In the genomic region with DNA sequence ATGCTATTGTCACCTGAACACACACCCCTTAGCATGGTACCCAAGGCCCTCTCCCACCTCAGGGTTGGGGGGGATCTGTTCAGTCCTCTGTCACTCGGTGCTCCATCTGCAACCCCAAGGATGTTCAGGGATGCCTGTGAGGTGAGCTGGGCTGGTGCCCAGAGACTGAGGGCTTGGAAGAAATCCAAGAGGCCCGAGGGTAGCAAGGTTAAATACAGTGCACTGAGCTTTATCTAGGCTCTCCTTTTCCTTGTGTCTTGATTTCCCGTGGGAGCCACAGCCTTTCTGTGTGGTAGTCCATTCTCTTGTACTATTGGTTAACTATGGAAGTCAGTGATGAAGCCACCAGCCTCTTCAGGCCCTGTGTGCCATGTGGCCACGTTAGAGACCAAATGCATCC, we compare ENCODE assay signal across 21 cellular contexts. TPM values are rescaled to one million over a fixed set of nuclear protein-coding genes. Genes with fewer than 3 reads are reported as not detected.
DNase-seq lines count a peak whose midpoint lies in the region; ATAC-seq, FAIRE-seq and TF ChIP-seq lines count a peak whose summit lies in the region.
"Had no signal": no experiment of that assay in that cellular context is flagged by ENCODE, and none has a peak within 500 bp of the region (broad histone marks: within the 10 kb centered on the region; RNA-seq: fewer than 3 reads in every experiment).

No MANE protein-coding gene starts in this region.

- H3K9ac ChIP-seq in PC-3 (ENCODE audit: low read length), result no peak overlapping the region
- no peak overlapping the region for H3K9ac ChIP-seq in H1 (replicated peaks in 1 of 4; ENCODE audit: extremely low read depth in 1 of 4, low read depth in 3 of 4, low read length in 3 of 4)
- no peak overlapping the region for H3K9ac ChIP-seq in SK-N-SH

- no peak overlapping the region for H2BK5ac ChIP-seq in H1 (ENCODE audit: low read depth, low read length)

- H2BK15ac ChIP-seq in H1 (ENCODE audit: low read length), result no peak overlapping the region

- no peak overlapping the region for H3K14ac ChIP-seq in H1 (ENCODE audit: insufficient read length)

- no peak overlapping the region for H2AK5ac ChIP-seq in H1 (ENCODE audit: low read depth, low read length)

- H3K23ac ChIP-seq in H1 (ENCODE audit: insufficient read length), result no peak overlapping the region

- H3K9me3 ChIP-seq in left ventricle myocardium inferior (replicated peaks) (no peaks in the 10 kb centered on the region), PC-3 (ENCODE audit: low read length) (no peaks in the 10 kb centered on the region), H1 (ENCODE audit: insufficient read depth in 2 of 2, low read depth in 1 of 2, low read length in 1 of 2) (no peaks in the 10 kb centered on the region), SK-N-SH (no peaks in the 10 kb centered on the region)
- H3K9me3 ChIP-seq: SJCRH30 had no signal

- no peak for TF ChIP-seq RAD21 in H1 (IDR thresholded peaks at IDR 0.05 in 1 of 2, conservative IDR thresholded peaks at IDR 0.05 in 1 of 2; ENCODE audit: low read depth in 2 of 2, low read length in 2 of 2)
- no peak for TF ChIP-seq RAD21 in SK-N-SH (IDR thresholded peaks at IDR 0.05; ENCODE audit: low read length)

- H3K79me2 ChIP-seq in PC-3 (ENCODE audit: low read length), result no peaks in the 10 kb centered on the region
- H3K79me2 ChIP-seq in H1 (ENCODE audit: control insufficient read depth in 1 of 2, insufficient read depth in 2 of 2, low read length in 2 of 2), result no peaks in the 10 kb centered on the region
- H3K79me2 ChIP-seq in SK-N-SH (ENCODE audit: insufficient read depth), result no peaks in the 10 kb centered on the region

- TF ChIP-seq CTCF in left ventricle myocardium inferior (IDR thresholded peaks at IDR 0.05; ENCODE audit: borderline replicate concordance) (no peak), PC-3 (conservative IDR thresholded peaks at IDR 0.05; ENCODE audit: low read depth, low read length) (no peak), H1 (IDR thresholded peaks at IDR 0.05; ENCODE audit: control extremely low read depth in 1 of 3, insufficient read depth in 1 of 3, low read depth in 1 of 3, low read length in 3 of 3) (no peak), SK-N-SH (IDR thresholded peaks at IDR 0.05) (no peak)

- H3K27ac ChIP-seq in left ventricle myocardium inferior (replicated peaks) (no peak overlapping the region), PC-3 (ENCODE audit: low read length) (no peak overlapping the region), H1 (ENCODE audit: low read depth, low read length) (no peak overlapping the region), SK-N-SH (ENCODE audit: low read depth in 2 of 2, low read length in 1 of 2) (no peak overlapping the region)
- H3K27ac ChIP-seq: SJCRH30 had no signal

- POLR2A ChIA-PET in PC-3 (lab: Charles Lee; ENCODE audit: unreplicated experiment) (no interaction called here), H1 (lab: Charles Lee; ENCODE audit: partially characterized antibody) (no interaction called here), SK-N-SH (lab: Yijun Ruan, JAX) (no interaction called here)

- peak; percentile 18 for ATAC-seq in Right ventricle myocardium superior (ENCODE audit: poor library complexity)
- no peak for ATAC-seq in PC-3
- ATAC-seq: Panc1 had no signal

- H3K4me2 ChIP-seq in PC-3 (ENCODE audit: low read length) (no peak overlapping the region), H1 (ENCODE audit: insufficient read depth in 1 of 2, low read depth in 2 of 2, low read length in 2 of 2) (no peak overlapping the region), SK-N-SH (no peak overlapping the region)

- H2AFZ ChIP-seq in PC-3 (ENCODE audit: low read length), result no peak overlapping the region
- no peak overlapping the region for H2AFZ ChIP-seq in H1 (ENCODE audit: low read length)
- H2AFZ ChIP-seq in SK-N-SH (ENCODE audit: low read depth), result no peak overlapping the region

- H4K5ac ChIP-seq in H1 (ENCODE audit: insufficient read length, low read depth, low read length), result no peak overlapping the region

- CTCF ChIA-PET in PC-3 (lab: Charles Lee) (no interaction called here), H1 (lab: Charles Lee; ENCODE audit: partially characterized antibody) (interaction anchor here (0.5 to 4.5 kb wide), 8 partner anchors 8 to 392 kb away, joined by 3 to 23 read pairs (median 4); no protein-coding TSS in a partner anchor), SK-N-SH (lab: Yijun Ruan, JAX) (interaction anchor here (1.2 kb wide), 1 partner anchor 12 kb away, joined by 4 read pairs; no protein-coding TSS in a partner anchor)

- no peak overlapping the region for H4K8ac ChIP-seq in H1 (ENCODE audit: extremely low read depth, insufficient read depth, low read length)

- H3K4me3 ChIP-seq in left ventricle myocardium inferior, result no peak overlapping the region
- no peak overlapping the region for H3K4me3 ChIP-seq in PC-3 (ENCODE audit: low read length)
- no peak overlapping the region for H3K4me3 ChIP-seq in H1 (ENCODE audit: extremely low read depth in 1 of 4, insufficient read depth in 2 of 4, low read depth in 3 of 4, low read length in 4 of 4)
- H3K4me3 ChIP-seq in SK-N-SH (ENCODE audit: low read depth in 2 of 2, low read length in 1 of 2), result no peak overlapping the region
- H3K4me3 ChIP-seq: SJCRH30 had no signal

- no peak overlapping the region for H2BK120ac ChIP-seq in H1 (replicated peaks; ENCODE audit: low read depth, low read length)

- DNase-seq in Right ventricle myocardium superior (no peak), left ventricle myocardium inferior (no peak), PC-3 (peak; percentile 21), H1 (ENCODE audit: low read depth in 1 of 2, low spot score in 2 of 2) (no peak), CD1c-positive myeloid dendritic cell (ENCODE audit: extremely low spot score) (no peak), NCI-H1436 treated with DMSO at 0.1 percent for 48 hours (lab: John Stamatoyannopoulos, UW) (no peak), SK-N-SH (no peak)
- DNase-seq: CD4-positive, alpha-beta T cell; H7; KBM-7; NCI-H1048; NCI-H1417 treated with DMSO at 0.1 percent for 48 hours; NCI-H187 treated with DMSO at 0.1 percent for 48 hours; NCI-H510A treated with DMSO at 0.1 percent for 48 hours; NCI-H748 treated with DMSO at 0.1 percent for 48 hours; NK-92 treated with Interleukin-12 subunit alpha and Interleukin-12 subunit beta, amount 100 ng/mL, for 24 hours; T-helper 2 cell had no signal

- H3K27me3 ChIP-seq in left ventricle myocardium inferior (ENCODE audit: low read depth) (peaks cover 19% of the 10 kb centered on the region), PC-3 (ENCODE audit: low read length) (no peaks in the 10 kb centered on the region), H1 (replicated peaks in 1 of 4; ENCODE audit: control insufficient read depth in 3 of 4, extremely low read depth in 1 of 4, insufficient read depth in 3 of 4, low read length in 3 of 4) (no peaks in the 10 kb centered on the region), SK-N-SH (ENCODE audit: insufficient read depth) (no peaks in the 10 kb centered on the region)
- H3K27me3 ChIP-seq: SJCRH30 had no signal

- no peak overlapping the region for H3K18ac ChIP-seq in H1 (ENCODE audit: extremely low read depth, low read length)

- no peaks in the 10 kb centered on the region for H3K23me2 ChIP-seq in H1 (ENCODE audit: low read depth, low read length)

- BruUV-seq in PC-3 (replicated peaks; lab: Mats Ljungman, UMichigan), result no TSS peak

- intact Hi-C loops in Right ventricle myocardium superior (cut with DNase I), result no loop called here
- intact Hi-C loops in left ventricle myocardium inferior (cut with micrococcal nuclease), result no loop called here
- intact Hi-C loops in PC-3 (cut with micrococcal nuclease), result no loop called here

- no peaks in the 10 kb centered on the region for H3K79me1 ChIP-seq in H1 (ENCODE audit: low read depth, low read length)

- no peak for TF ChIP-seq POLR2A in H1 (IDR thresholded peaks at IDR 0.05; ENCODE audit: control extremely low read depth in 1 of 2, low read depth in 2 of 2, low read length in 2 of 2)

- H3K9me2 ChIP-seq in PC-3 (replicated peaks; ENCODE audit: low read length) (no peaks in the 10 kb centered on the region), SK-N-SH (no peaks in the 10 kb centered on the region)

- H3K4ac ChIP-seq in H1 (replicated peaks; ENCODE audit: insufficient read length, low read depth, low read length), result no peak overlapping the region

- no peak overlapping the region for H4K91ac ChIP-seq in H1 (replicated peaks; ENCODE audit: insufficient read length, low read length)

- H2BK12ac ChIP-seq in H1 (ENCODE audit: low read depth, low read length), result peak overlapping the region; percentile 43; the same call in 1 of the 2 replicates

- 93% methylated on average over 4 of the region's 4 CpGs; no CpG with 5 or more reads in 1 of the 2 experiments for WGBS in H1 (ENCODE audit: extremely low coverage in 1 of 2, insufficient coverage in 1 of 2, insufficient read length in 1 of 2, insufficient replicate concordance in 2 of 2, low coverage in 1 of 2, low lambda C conversion rate in 2 of 2, missing lambda C conversion rate in 1 of 2), 2 experiments
- WGBS in SK-N-SH (ENCODE audit: low lambda C conversion rate), result 64% methylated on average over 4 of the region's 4 CpGs

- TF ChIP-seq EP300 in H1 (IDR thresholded peaks at IDR 0.05; ENCODE audit: borderline replicate concordance in 1 of 2, low read depth in 2 of 2, low read length in 2 of 2), result no peak
- TF ChIP-seq EP300 in SK-N-SH (IDR thresholded peaks at IDR 0.05; ENCODE audit: borderline replicate concordance in 1 of 2, low read depth in 1 of 2, low read length in 1 of 2), result no peak

- no peaks in the 10 kb centered on the region for H3F3A ChIP-seq in PC-3 (ENCODE audit: low read length, unreplicated experiment)
- no peaks in the 10 kb centered on the region for H3F3A ChIP-seq in SK-N-SH (replicated peaks; ENCODE audit: insufficient read depth)

- H3K4me1 ChIP-seq in left ventricle myocardium inferior, result no peaks in the 10 kb centered on the region
- H3K4me1 ChIP-seq in PC-3 (ENCODE audit: insufficient read depth, low read length), result no peaks in the 10 kb centered on the region
- H3K4me1 ChIP-seq in H1 (replicated peaks in 1 of 4; ENCODE audit: control insufficient read depth in 3 of 4, insufficient read depth in 4 of 4, low read length in 3 of 4), result no peaks in the 10 kb centered on the region
- no peaks in the 10 kb centered on the region for H3K4me1 ChIP-seq in SK-N-SH (ENCODE audit: control insufficient read depth in 1 of 2, insufficient read depth in 2 of 2, low read depth in 1 of 2, low read length in 1 of 2)
- H3K4me1 ChIP-seq: SJCRH30 had no signal

- no peak overlapping the region for H2BK20ac ChIP-seq in H1 (ENCODE audit: low read length)

- no peak for FAIRE-seq in H1 (lab: Jason Lieb, UNC)
- FAIRE-seq: GM18507, HTR-8/SVneo had no signal

- H3K56ac ChIP-seq in H1 (replicated peaks; ENCODE audit: insufficient read length, low read depth, low read length), result no peak overlapping the region

- H4K20me1 ChIP-seq in PC-3 (ENCODE audit: low read length), result no peaks in the 10 kb centered on the region
- H4K20me1 ChIP-seq in H1 (replicated peaks in 1 of 2; ENCODE audit: control insufficient read depth in 1 of 2, insufficient read depth in 2 of 2, low read length in 2 of 2), result no peaks in the 10 kb centered on the region
- no peaks in the 10 kb centered on the region for H4K20me1 ChIP-seq in SK-N-SH (ENCODE audit: insufficient read depth)

- H3K36me3 ChIP-seq in left ventricle myocardium inferior, result no peaks in the 10 kb centered on the region
- H3K36me3 ChIP-seq in PC-3 (ENCODE audit: low read depth, low read length), result no peaks in the 10 kb centered on the region
- no peaks in the 10 kb centered on the region for H3K36me3 ChIP-seq in H1 (ENCODE audit: control insufficient read depth in 2 of 4, insufficient read depth in 4 of 4, low read length in 3 of 4)
- H3K36me3 ChIP-seq in SK-N-SH (replicated peaks in 1 of 2; ENCODE audit: control insufficient read depth in 1 of 2, insufficient read depth in 2 of 2, low read length in 1 of 2), result no peaks in the 10 kb centered on the region
- H3K36me3 ChIP-seq: SJCRH30 had no signal

RNA-seq across cellular contexts. Expression of gene WNT5A, which starts 18.7 kb away (rescaled TPM):
- total RNA-seq in Right ventricle myocardium superior (6.7 TPM), left ventricle myocardium inferior (3.8 TPM), PC-3 (2014; rRNA removed) (21.8 and 28.5 TPM in 2 replicates)
- 3.3 and 5.6 TPM in 2 replicates for total RNA-seq in H1 (2021; fragmentation: NEBNext Ultra II Directional; extraction: Animal tissue kit (Norgen Biotek cat#: 25700))
- polyA plus RNA-seq in H1 (2011; rRNA removed) (3.9 and 4.2 TPM in 2 replicates), SK-N-SH (2012; rRNA removed) (27.1 and 30.7 TPM in 2 replicates)
- 2.8 TPM for polyA plus RNA-seq in H1 (2011; cell fraction: cytosol; rRNA removed)
- 8.1 TPM for polyA plus RNA-seq in H1 (2011; cell fraction: nucleus; rRNA removed)
- polyA plus RNA-seq in H1 (2012, experiment 1 of 2), result 2.7 to 4.3 TPM (median 3.2 TPM) in 4 replicates
- 0.49 TPM for polyA plus RNA-seq in H1 (2012, experiment 2 of 2)
- polyA plus RNA-seq in H1 (2013, experiment 1 of 2), result 2.2 TPM
- 2.2 TPM for polyA plus RNA-seq in H1 (2013, experiment 2 of 2)
- polyA minus RNA-seq in H1 (2011; rRNA and poly(A)+ RNA removed), result 6.5 and 13.0 TPM in 2 replicates
- 10.1 TPM for polyA minus RNA-seq in H1 (2011; cell fraction: cytosol; rRNA and poly(A)+ RNA removed)
- polyA minus RNA-seq in H1 (2011; cell fraction: nucleus; rRNA and poly(A)+ RNA removed), result 12.2 TPM
- 13.5 and 23.5 TPM in 2 replicates for polyA plus RNA-seq in SK-N-SH (2012; cell fraction: cytosol; rRNA removed)
- 57.8 and 62.1 TPM in 2 replicates for polyA plus RNA-seq in SK-N-SH (2012; cell fraction: nucleus; rRNA removed)
